In the genomic region with DNA sequence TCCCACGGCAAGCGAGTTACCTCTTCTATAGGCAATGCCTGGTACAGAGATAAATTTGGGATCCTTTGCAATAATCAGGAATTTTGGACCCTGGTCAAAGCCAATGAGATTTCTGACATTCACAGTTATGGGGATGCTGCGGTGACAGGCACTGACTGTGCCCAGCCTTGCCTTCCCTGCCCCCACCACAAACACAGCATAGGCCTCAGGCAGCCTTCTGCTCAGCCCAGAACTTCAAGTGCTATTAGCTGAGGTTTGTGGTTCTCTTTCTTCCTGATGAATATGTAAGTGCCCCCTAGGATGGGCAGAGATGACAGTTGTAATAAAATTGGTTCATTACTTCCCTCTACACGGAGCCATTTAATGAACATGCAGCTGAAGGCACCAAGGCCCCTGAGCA, we compare ENCODE assay signal across 29 cellular contexts.
DNase-seq lines count a peak whose midpoint lies in the region; ATAC-seq and TF ChIP-seq lines count a peak whose summit lies in the region.
"Had no signal": no experiment of that assay in that cellular context is flagged by ENCODE, and none has a peak within 500 bp of the region (broad histone marks: within the 10 kb centered on the region; RNA-seq: fewer than 3 reads in every experiment).

No MANE protein-coding gene starts in this region.

- H3K27ac ChIP-seq in mammary epithelial cell (ENCODE audit: insufficient read depth, low read depth, low read length), result no peak overlapping the region
- H3K27ac ChIP-seq: HL-60, KMS-11, left lung, right atrium auricular region, SK-N-MC, thoracic aorta had no signal

- no peak overlapping the region for H3K4me3 ChIP-seq in mammary epithelial cell (replicated peaks in 1 of 3; ENCODE audit: insufficient read depth in 1 of 3, low read depth in 2 of 3, low read length in 3 of 3)
- H3K4me3 ChIP-seq: left lung, right atrium auricular region, SK-N-MC, smooth muscle cell, thoracic aorta had no signal

- H3K27me3 Mint-ChIP-seq in activated CD8-positive, alpha-beta memory T cell treated with anti-CD3 and anti-CD28 coated beads, Interleukin-2, amount 10 ng/mL, durations not matched to agents 7 days and 5 days, result peaks cover 16% of the 10 kb centered on the region

- no peaks in the 10 kb centered on the region for H3K4me1 ChIP-seq in mammary epithelial cell (ENCODE audit: insufficient read depth, low read length)
- H3K4me1 ChIP-seq: left lung, right atrium auricular region had no signal

- intact Hi-C loops in mammary epithelial cell (cut with micrococcal nuclease), result no loop called here

- H3K9ac ChIP-seq in mammary epithelial cell (ENCODE audit: insufficient read depth, low read length), result no peak overlapping the region
- H3K9ac ChIP-seq: KMS-11 had no signal

- CTCF ChIA-PET in activated CD8-positive, alpha-beta memory T cell treated with anti-CD3 and anti-CD28 coated beads, Interleukin-2, amount 10 ng/mL, durations not matched to agents 7 days and 5 days (lab: Charles Lee), result no interaction called here
- CTCF ChIA-PET in mammary epithelial cell (lab: Charles Lee; ENCODE audit: low non-redundant PET), result no interaction called here

- in situ Hi-C loops in mammary epithelial cell (cut with MboI; ENCODE audit: low sequenced_read_pairs in 2 of 2), result no loop called here

- H3K36me3 Mint-ChIP-seq in activated CD8-positive, alpha-beta memory T cell treated with anti-CD3 and anti-CD28 coated beads, Interleukin-2, amount 10 ng/mL, durations not matched to agents 7 days and 5 days, result no peaks in the 10 kb centered on the region
- H3K36me3 Mint-ChIP-seq: CD8-positive, alpha-beta T cell had no signal

- H3K27me3 ChIP-seq in mammary epithelial cell (ENCODE audit: insufficient read depth, low read length), result no peaks in the 10 kb centered on the region
- H3K27me3 ChIP-seq: right atrium auricular region had no signal

- no peak overlapping the region for H3K4me2 ChIP-seq in mammary epithelial cell (ENCODE audit: insufficient read depth, low read depth, low read length)
- H3K4me2 ChIP-seq: KMS-11, smooth muscle cell had no signal

- H3K36me3 ChIP-seq in mammary epithelial cell (ENCODE audit: insufficient read depth, low read length), result no peaks in the 10 kb centered on the region
- H3K36me3 ChIP-seq: left lung, right atrium auricular region, thoracic aorta had no signal

- no peaks in the 10 kb centered on the region for H3K79me2 ChIP-seq in mammary epithelial cell (ENCODE audit: insufficient read depth, low read length)

- 61% methylated on average over 4 of the region's 4 CpGs for WGBS in mammary epithelial cell (ENCODE audit: low coverage, missing lambda C conversion rate)

- no peak for ATAC-seq in activated CD8-positive, alpha-beta memory T cell treated with anti-CD3 and anti-CD28 coated beads, Interleukin-2, amount 10 ng/mL, durations not matched to agents 7 days and 5 days
- ATAC-seq: activated T-cell treated with anti-CD3 and anti-CD28 coated beads, Interleukin-2, amount 50 U/mL, for 72 hours; CD8-positive, alpha-beta T cell; left lung; stimulated activated naive CD8-positive, alpha-beta T cell treated with anti-CD3 and anti-CD28 coated beads, Interleukin-15, Interleukin-2, amounts not matched to agents 100 U/mL and 50 U/mL, for 24 hours; T-helper 17 cell had no signal

- no peaks in the 10 kb centered on the region for H3K9me3 Mint-ChIP-seq in activated CD8-positive, alpha-beta memory T cell treated with anti-CD3 and anti-CD28 coated beads, Interleukin-2, amount 10 ng/mL, durations not matched to agents 7 days and 5 days (ENCODE audit: low read depth)
- H3K9me3 Mint-ChIP-seq: activated T-cell treated with anti-CD3 and anti-CD28 coated beads, Interleukin-2, amount 50 U/mL, for 72 hours; CD8-positive, alpha-beta T cell; dendritic cell treated with granulocyte-macrophage colony-stimulating factor and Interleukin-4, amounts not matched to agents 40 ng/mL and 50 ng/mL, for 4 days had no signal

- DNase-seq in activated CD8-positive, alpha-beta memory T cell treated with anti-CD3 and anti-CD28 coated beads, Interleukin-2, amount 50 U/mL, for 48 hours, result peak; percentile 4
- DNase-seq in activated CD8-positive, alpha-beta memory T cell treated with anti-CD3 and anti-CD28 coated beads, Interleukin-2, amount 10 ng/mL, durations not matched to agents 7 days and 5 days, result no peak
- peak; percentile 11 for DNase-seq in NOMO-1 treated with dmso at 0.1 percent for 144 hours (lab: John Stamatoyannopoulos, UW; ENCODE audit: unreplicated experiment)
- peak; percentile 43 for DNase-seq in mesenteric fat pad (ENCODE audit: low spot score)
- no peak for DNase-seq in mammary epithelial cell
- DNase-seq in stimulated activated CD4-positive, alpha-beta T cell treated with anti-CD3 and anti-CD28 coated beads, Interleukin-4, amount 100 ng/mL, for 24 hours, result no peak
- DNase-seq in NCI-H524 treated with DMSO at 0.1 percent for 48 hours (lab: John Stamatoyannopoulos, UW), result no peak
- DNase-seq: activated naive CD4-positive, alpha-beta T cell treated with Interleukin-2 at 50 U/mL for 16 hours; activated T-cell treated with anti-CD3 and anti-CD28 coated beads, Interleukin-2, amount 50 U/mL, for 72 hours; central memory CD4-positive, alpha-beta T cell; glutamatergic neuron; left lung; mesendoderm; MM.1S; NCI-H1694 treated with DMSO at 0.1 percent for 48 hours; NCI-H345; NCI-H82; OCI-M1; stimulated activated naive CD8-positive, alpha-beta T cell treated with anti-CD3 and anti-CD28 coated beads, Interleukin-15, Interleukin-2, amounts not matched to agents 100 U/mL and 50 U/mL, for 24 hours; T-helper 17 cell had no signal

- H4K20me1 ChIP-seq in mammary epithelial cell (ENCODE audit: insufficient read depth, low read length), result no peaks in the 10 kb centered on the region

- no peaks in the 10 kb centered on the region for H3K4me1 Mint-ChIP-seq in activated CD8-positive, alpha-beta memory T cell treated with anti-CD3 and anti-CD28 coated beads, Interleukin-2, amount 10 ng/mL, durations not matched to agents 7 days and 5 days
- H3K4me1 Mint-ChIP-seq: B cell, T-helper 17 cell had no signal

- no peaks in the 10 kb centered on the region for H3K9me3 ChIP-seq in mammary epithelial cell (replicated peaks; ENCODE audit: insufficient read depth, low read length)
- H3K9me3 ChIP-seq: left lung, right atrium auricular region, thoracic aorta had no signal

- no peak for TF ChIP-seq CTCF in mammary epithelial cell (conservative IDR thresholded peaks at IDR 0.05 in 1 of 2, IDR thresholded peaks at IDR 0.05 in 1 of 2; ENCODE audit: extremely low read depth in 1 of 2, insufficient read depth in 1 of 2, low read depth in 1 of 2, low read length in 2 of 2)

- no peak overlapping the region for H2AFZ ChIP-seq in mammary epithelial cell (ENCODE audit: low read depth, low read length)

- no peak overlapping the region for H3K27ac Mint-ChIP-seq in activated CD8-positive, alpha-beta memory T cell treated with anti-CD3 and anti-CD28 coated beads, Interleukin-2, amount 10 ng/mL, durations not matched to agents 7 days and 5 days
- H3K27ac Mint-ChIP-seq: activated T-cell treated with anti-CD3 and anti-CD28 coated beads, Interleukin-2, amount 50 U/mL, for 72 hours; B cell; CD8-positive, alpha-beta T cell; dendritic cell treated with granulocyte-macrophage colony-stimulating factor and Interleukin-4, amounts not matched to agents 40 ng/mL and 50 ng/mL, for 4 days; T-helper 17 cell had no signal

- dilution Hi-C loops in mammary epithelial cell (cut with HindIII; ENCODE audit: low sequenced_read_pairs), result no loop called here

- BruUV-seq in mammary epithelial cell (replicated peaks; lab: Mats Ljungman, UMichigan), result no TSS peak

- H3K4me3 Mint-ChIP-seq in activated CD8-positive, alpha-beta memory T cell treated with anti-CD3 and anti-CD28 coated beads, Interleukin-2, amount 10 ng/mL, durations not matched to agents 7 days and 5 days, result no peak overlapping the region
- H3K4me3 Mint-ChIP-seq: activated T-cell treated with anti-CD3 and anti-CD28 coated beads, Interleukin-2, amount 50 U/mL, for 72 hours; B cell; CD8-positive, alpha-beta T cell; dendritic cell treated with granulocyte-macrophage colony-stimulating factor and Interleukin-4, amounts not matched to agents 40 ng/mL and 50 ng/mL, for 4 days; T-helper 17 cell had no signal

Comparison
In these comparisons a context has a peak if more than half of its experiments do, and no peak if none do; other contexts are left out.
1. DNase-seq: peak in activated CD8-positive, alpha-beta memory T cell treated with anti-CD3 and anti-CD28 coated beads, Interleukin-2, amount 50 U/mL, for 48 hours (single experiment), NOMO-1 treated with dmso at 0.1 percent for 144 hours (single experiment) and mesenteric fat pad (single experiment); none in activated CD8-positive, alpha-beta memory T cell treated with anti-CD3 and anti-CD28 coated beads, Interleukin-2, amount 10 ng/mL, durations not matched to agents 7 days and 5 days (single experiment), mammary epithelial cell (single experiment), stimulated activated CD4-positive, alpha-beta T cell treated with anti-CD3 and anti-CD28 coated beads, Interleukin-4, amount 100 ng/mL, for 24 hours (single experiment) and NCI-H524 treated with DMSO at 0.1 percent for 48 hours (single experiment).